Comparison of ENCODE assay signal across 8 cellular contexts in the genomic region with DNA sequence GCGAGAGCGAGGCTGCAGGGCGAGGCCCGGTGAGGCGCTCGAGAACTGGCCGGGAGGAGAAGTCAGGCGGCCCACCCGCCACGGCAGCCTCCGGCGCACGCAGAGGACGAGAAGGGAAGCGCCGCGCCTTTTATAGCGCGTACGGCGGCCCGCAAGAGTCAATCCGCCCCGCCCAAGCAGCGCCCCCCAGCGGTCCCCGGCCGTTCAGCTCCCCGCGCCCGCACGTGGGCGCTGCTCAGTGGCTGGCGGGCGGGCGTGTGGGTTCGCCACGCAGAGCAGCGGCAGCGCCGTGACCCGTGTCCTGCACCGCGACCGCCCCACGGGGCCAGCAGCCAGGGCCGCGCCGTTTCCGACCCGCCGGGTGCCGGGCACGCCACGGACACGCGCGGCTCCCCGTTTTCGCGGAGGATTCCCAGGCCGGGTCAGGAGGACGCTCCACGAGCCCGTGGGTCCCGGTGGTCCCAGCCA. TPM values are rescaled to one million over a fixed set of nuclear protein-coding genes. Genes with fewer than 3 reads are reported as not detected.
A peak's percentile ranks its signal among the peaks of the same experiment; 100 is the strongest.
DNase-seq lines count a peak whose midpoint lies in the region; ATAC-seq and TF ChIP-seq lines count a peak whose summit lies in the region.

No MANE protein-coding gene starts in this region.

- peaks cover 19% of the 10 kb centered on the region for H3K4me1 ChIP-seq in OCI-LY3 (ENCODE audit: low read length)
- peaks cover 27% of the 10 kb centered on the region for H3K4me1 ChIP-seq in muscle layer of colon (ENCODE audit: insufficient read depth, low read length)

- TF ChIP-seq CTCF in OCI-LY3 (IDR thresholded peaks at IDR 0.05; ENCODE audit: low read depth, low read length), result peak; percentile 83

- peak; percentile 51 for ATAC-seq in GM19455 (IDR thresholded peaks at IDR 0.05; ENCODE audit: unreplicated experiment)

- H2AFZ ChIP-seq in OCI-LY3 (ENCODE audit: low read depth, low read length), result peak overlapping the region; percentile 27; the same call in 1 of the 2 replicates

- H3K9ac ChIP-seq in OCI-LY3 (ENCODE audit: low read length), result peak overlapping the region; percentile 93
- peak overlapping the region; percentile 55 for H3K9ac ChIP-seq in muscle layer of colon (ENCODE audit: low read length)

- peaks cover 55% of the 10 kb centered on the region for H3K79me2 ChIP-seq in OCI-LY3 (ENCODE audit: low read length)

- H3K27ac ChIP-seq in OCI-LY3 (ENCODE audit: low read length), result peak overlapping the region; percentile 41
- H3K27ac ChIP-seq in muscle layer of colon (ENCODE audit: low read depth, low read length), result peak overlapping the region; percentile 62

- peak; percentile 99 for TF ChIP-seq POLR2A in erythroblast (IDR thresholded peaks at IDR 0.05; ENCODE audit: low read length)

- no peaks in the 10 kb centered on the region for H3K9me3 ChIP-seq in OCI-LY3 (ENCODE audit: insufficient read depth, low read length)
- no peaks in the 10 kb centered on the region for H3K9me3 ChIP-seq in muscle layer of colon (ENCODE audit: low read length)

- H4K20me1 ChIP-seq in OCI-LY3 (ENCODE audit: insufficient read depth, low read length), result peaks cover 46% of the 10 kb centered on the region

- H3K27me3 ChIP-seq in OCI-LY3 (ENCODE audit: low read depth, low read length) (no peaks in the 10 kb centered on the region), muscle layer of colon (ENCODE audit: control insufficient read depth in 1 of 2, insufficient read depth in 2 of 2, low read length in 2 of 2) (no peaks in the 10 kb centered on the region)

- DNase-seq in CMK (ENCODE audit: low read depth) (peak; percentile 81), HT-29 (ENCODE audit: low spot score) (peak; percentile 87), activated T-cell treated with anti-CD3 and anti-CD28 coated beads for 4 hours (peak; percentile 91), erythroblast (lab: John Stamatoyannopoulos, UW) (peak; percentile 95 to 97)
- DNase-seq in stimulated activated CD8-positive, alpha-beta memory T cell treated with anti-CD3 and anti-CD28 coated beads, Interleukin-4, amount 100 ng/mL, for 48 hours, result peak; percentile 97

- H3K4me3 ChIP-seq in OCI-LY3 (ENCODE audit: low read length) (peak overlapping the region; percentile 96), muscle layer of colon (ENCODE audit: low read depth in 1 of 2, low read length in 2 of 2) (peak overlapping the region; percentile 44 to 97)

- peak overlapping the region; percentile 85 for H3K4me2 ChIP-seq in OCI-LY3 (ENCODE audit: low read length)

- peaks cover 32% of the 10 kb centered on the region for H3K36me3 ChIP-seq in OCI-LY3 (replicated peaks; ENCODE audit: low read depth, low read length)
- H3K36me3 ChIP-seq in muscle layer of colon (ENCODE audit: insufficient read depth, low read length), result peaks cover 33% of the 10 kb centered on the region

RNA-seq across cellular contexts. Expression of gene LCN10, which starts 14.6 kb away (rescaled TPM):
- not detected in 2 replicates for total RNA-seq in HT-29 (2014; rRNA removed; shearing (Covaris generic))

RNA-seq across cellular contexts. Expression of gene DIPK1B, which starts 15.7 kb away (rescaled TPM):
- not detected in 2 replicates for total RNA-seq in HT-29 (2014; rRNA removed; shearing (Covaris generic))

RNA-seq across cellular contexts. Expression of gene LCN6, which starts 20.2 kb away (rescaled TPM):
- not detected in 2 replicates for total RNA-seq in HT-29 (2014; rRNA removed; shearing (Covaris generic))

RNA-seq across cellular contexts. Expression of gene LCN8, which starts 29.9 kb away (rescaled TPM):
- total RNA-seq in HT-29 (2014; rRNA removed; shearing (Covaris generic)), result not detected in 2 replicates

RNA-seq across cellular contexts. Expression of gene LCN15, which starts 36.2 kb away (rescaled TPM):
- 0.60 TPM in 1 of 2 replicates, not detected in the other for total RNA-seq in HT-29 (2014; rRNA removed; shearing (Covaris generic))

Comparison
In these comparisons a context has a peak if more than half of its experiments do, and no peak if none do; other contexts are left out.
1. Peak in every context shown above with its lines: DNase-seq, ATAC-seq, H3K4me3 ChIP-seq and H3K27ac ChIP-seq.